20 cellular contexts compared by ENCODE assay signal in genomic region chr2:25829377-25829704, GRCh38. TPM values are rescaled to one million over a fixed set of nuclear protein-coding genes. Genes with fewer than 3 reads are reported as not detected.
DNase-seq lines count a peak whose midpoint lies in the region; ATAC-seq lines count a peak whose summit lies in the region.
"Had no signal": no experiment of that assay in that cellular context is flagged by ENCODE, and none has a peak within 500 bp of the region (broad histone marks: within the 10 kb centered on the region; RNA-seq: fewer than 3 reads in every experiment).

No MANE protein-coding gene starts in this region.

- H3K36me3 Mint-ChIP-seq in activated naive CD4-positive, alpha-beta T cell treated with anti-CD3 and anti-CD28 coated beads, Interleukin-2, amount 50 U/mL, for 24 hours = peaks cover 25% of the 10 kb centered on the region

- intact Hi-C loops in left colon (cut with DNase I, micrococcal nuclease) = no loop called here

- no peak overlapping the region for H3K4me3 Mint-ChIP-seq in activated naive CD4-positive, alpha-beta T cell treated with anti-CD3 and anti-CD28 coated beads, Interleukin-2, amount 50 U/mL, for 24 hours
- H3K4me3 Mint-ChIP-seq: T-helper 1 cell treated with Interleukin-12 subunit alpha and Interleukin-12 subunit beta and Interleukin-4 antibody, amounts not matched to agents 30 μg/mL and 1 μg/mL, for 36 hours had no signal

- H3K27ac Mint-ChIP-seq in activated naive CD4-positive, alpha-beta T cell treated with anti-CD3 and anti-CD28 coated beads, Interleukin-2, amount 50 U/mL, for 24 hours = peak overlapping the region; percentile 57
- H3K27ac Mint-ChIP-seq: T-helper 1 cell treated with Interleukin-12 subunit alpha and Interleukin-12 subunit beta and Interleukin-4 antibody, amounts not matched to agents 30 μg/mL and 1 μg/mL, for 36 hours had no signal

- H3K9me3 Mint-ChIP-seq in activated naive CD4-positive, alpha-beta T cell treated with anti-CD3 and anti-CD28 coated beads, Interleukin-2, amount 50 U/mL, for 24 hours = peaks cover 7% of the 10 kb centered on the region

- ATAC-seq in left colon (peak; percentile 19), HG02623 (IDR thresholded peaks at IDR 0.05; ENCODE audit: unreplicated experiment) (no peak), HG02763 (IDR thresholded peaks at IDR 0.05; ENCODE audit: unreplicated experiment) (no peak)

- peaks cover 69% of the 10 kb centered on the region for H3K4me1 Mint-ChIP-seq in activated naive CD4-positive, alpha-beta T cell treated with anti-CD3 and anti-CD28 coated beads, Interleukin-2, amount 50 U/mL, for 24 hours

- H3K27me3 Mint-ChIP-seq in activated naive CD4-positive, alpha-beta T cell treated with anti-CD3 and anti-CD28 coated beads, Interleukin-2, amount 50 U/mL, for 24 hours = no peaks in the 10 kb centered on the region
- H3K27me3 Mint-ChIP-seq: activated CD4-positive, alpha-beta T cell treated with anti-CD3 and anti-CD28 coated beads, Interleukin-2, amount 10 ng/mL, durations not matched to agents 24 days and 14 days; naive B cell had no signal

- DNase-seq in activated naive CD4-positive, alpha-beta T cell treated with Interleukin-2 at 50 U/mL for 16 hours = no peak
- DNase-seq in amniotic epithelial cell (ENCODE audit: low read depth) = peak; percentile 38
- DNase-seq in left colon = no peak
- DNase-seq in mucosa of gallbladder (ENCODE audit: low spot score) = no peak
- DNase-seq in COLO668 (lab: John Stamatoyannopoulos, UW; ENCODE audit: unreplicated experiment) = no peak
- DNase-seq: activated CD4-positive, alpha-beta T cell treated with anti-CD3 and anti-CD28 coated beads, Interleukin-2, amount 10 ng/mL, durations not matched to agents 24 days and 14 days; activated CD8-positive, alpha-beta memory T cell treated with anti-CD3 and anti-CD28 coated beads, Interleukin-2, amount 50 U/mL, for 4 hours; activated gamma-delta T cell treated with Interleukin-2 at 50 U/mL for 16 hours; C1 segment of cervical spinal cord; effector CD4-positive, alpha-beta T cell; kidney glomerular epithelial cell; mesendoderm; MM.1S; naive B cell; NCI-H1436 treated with DMSO at 0.1 percent for 48 hours; NCI-H510A treated with DMSO at 0.1 percent for 48 hours had no signal

RNA-seq across cellular contexts. Expression of gene ASXL2, which starts 48.9 kb away (rescaled TPM):
- total RNA-seq in left colon = 10 to 100 TPM; 30.7 to 33.8 TPM
- 37.5 TPM for total RNA-seq in mucosa of gallbladder
